In the genomic region with DNA sequence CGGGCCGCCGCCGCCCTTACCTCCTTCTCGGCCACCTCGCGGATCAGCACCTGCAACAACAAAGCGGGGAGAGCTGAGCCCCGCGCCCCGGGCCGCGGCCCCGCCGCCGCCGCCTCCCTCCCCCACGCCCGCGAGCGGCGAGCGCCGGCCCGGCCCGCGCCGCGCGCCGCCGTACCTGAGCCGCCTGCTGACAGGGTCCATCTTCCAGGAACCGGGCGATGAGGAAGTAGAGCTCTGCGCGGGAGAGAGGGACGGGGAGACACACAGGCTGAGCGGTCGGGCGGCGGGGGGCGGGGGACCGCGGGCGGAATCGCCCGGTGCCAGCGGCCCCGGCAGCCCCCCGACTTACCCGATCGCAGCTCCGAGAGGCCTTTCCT, we compare ENCODE assay signal across 8 cellular contexts. TPM values are rescaled to one million over a fixed set of nuclear protein-coding genes. Genes with fewer than 3 reads are reported as not detected.
DNase-seq lines count a peak whose midpoint lies in the region; ATAC-seq and TF ChIP-seq lines count a peak whose summit lies in the region.

No MANE protein-coding gene starts in this region.

- peak overlapping the region; percentile 96 for H3K4me3 Mint-ChIP-seq in activated CD4-positive, alpha-beta T cell treated with anti-CD3 and anti-CD28 coated beads, Interleukin-2, amount 10 ng/mL, durations not matched to agents 24 days and 14 days

- no peak for DNase-seq in activated CD4-positive, alpha-beta T cell treated with anti-CD3 and anti-CD28 coated beads, Interleukin-2, amount 10 ng/mL, durations not matched to agents 24 days and 14 days
- DNase-seq in activated CD4-positive, alpha-beta T cell treated with anti-CD3 and anti-CD28 coated beads for 1 hour, result no peak
- peak; percentile 52 for DNase-seq in WERI-Rb-1
- DNase-seq in foreskin fibroblast, result no peak
- DNase-seq in pons (ENCODE audit: low spot score), result peak; percentile 29
- DNase-seq in ecto neural progenitor cell (ENCODE audit: low spot score), result no peak

- H3K4me3 ChIP-seq in WERI-Rb-1 (ENCODE audit: low read depth, low read length), result peak overlapping the region; percentile 82
- peak overlapping the region; percentile 74 to 79 for H3K4me3 ChIP-seq in foreskin fibroblast (ENCODE audit: low read depth in 1 of 2, low read length in 2 of 2)

- no peaks in the 10 kb centered on the region for H3K27me3 ChIP-seq in WERI-Rb-1 (ENCODE audit: insufficient read depth, low read depth, severe bottlenecking)

- no peaks in the 10 kb centered on the region for H3K9me3 Mint-ChIP-seq in activated CD4-positive, alpha-beta T cell treated with anti-CD3 and anti-CD28 coated beads, Interleukin-2, amount 10 ng/mL, durations not matched to agents 24 days and 14 days

- ATAC-seq in GM21825 (IDR thresholded peaks at IDR 0.05; ENCODE audit: unreplicated experiment), result peak; percentile 27

- peak overlapping the region; percentile 85 for H3K27ac ChIP-seq in KOPT-K1 (ENCODE audit: low read depth, low read length, poor library complexity, severe bottlenecking)
- peak overlapping the region; percentile 99 for H3K27ac ChIP-seq in WERI-Rb-1

- peak overlapping the region; percentile 96 for H3K27ac Mint-ChIP-seq in activated CD4-positive, alpha-beta T cell treated with anti-CD3 and anti-CD28 coated beads, Interleukin-2, amount 10 ng/mL, durations not matched to agents 24 days and 14 days

- H3K27me3 Mint-ChIP-seq in activated CD4-positive, alpha-beta T cell treated with anti-CD3 and anti-CD28 coated beads, Interleukin-2, amount 10 ng/mL, durations not matched to agents 24 days and 14 days, result peaks cover 14% of the 10 kb centered on the region

- H3K36me3 ChIP-seq in KOPT-K1 (ENCODE audit: insufficient read depth, low read length) (peaks cover 13% of the 10 kb centered on the region; the same call in 1 of the 2 replicates), WERI-Rb-1 (peaks cover 6% of the 10 kb centered on the region)

- peaks cover 34% of the 10 kb centered on the region for H3K4me1 Mint-ChIP-seq in activated CD4-positive, alpha-beta T cell treated with anti-CD3 and anti-CD28 coated beads, Interleukin-2, amount 10 ng/mL, durations not matched to agents 24 days and 14 days

- peaks cover 15% of the 10 kb centered on the region for H3K36me3 Mint-ChIP-seq in activated CD4-positive, alpha-beta T cell treated with anti-CD3 and anti-CD28 coated beads, Interleukin-2, amount 10 ng/mL, durations not matched to agents 24 days and 14 days (ENCODE audit: low read depth)

- no peaks in the 10 kb centered on the region for H3K9me3 ChIP-seq in KOPT-K1 (ENCODE audit: insufficient read depth, low read length, poor library complexity, severe bottlenecking)
- no peaks in the 10 kb centered on the region for H3K9me3 ChIP-seq in WERI-Rb-1 (ENCODE audit: severe bottlenecking)

- intact Hi-C loops in activated CD4-positive, alpha-beta T cell treated with anti-CD3 and anti-CD28 coated beads, Interleukin-2, amount 10 ng/mL, durations not matched to agents 24 days and 14 days (cut with micrococcal nuclease), result loop anchor here (1.0 to 10.0 kb wide), 8 partner anchors 15 to 1029 kb away; partner anchors contain the start of genes BCKDHB, HMGN3, IRAK1BP1 and LCA5

- TF ChIP-seq CTCF in WERI-Rb-1 (IDR thresholded peaks at IDR 0.05; ENCODE audit: low read depth, low read length) (no peak), foreskin fibroblast (IDR thresholded peaks at IDR 0.05; ENCODE audit: low read depth, low read length) (no peak)

RNA-seq across cellular contexts. Expression of gene PHIP, which starts 0.4 kb away (rescaled TPM):
- 33.9 and 34.1 TPM in 2 replicates for total RNA-seq in activated CD4-positive, alpha-beta T cell treated with anti-CD3 and anti-CD28 coated beads, Interleukin-2, amount 10 ng/mL, durations not matched to agents 24 days and 14 days

Comparison
In these comparisons a context has a peak if more than half of its experiments do, and no peak if none do; other contexts are left out.
1. DNase-seq: peak in WERI-Rb-1 (single experiment) and pons (single experiment); none in activated CD4-positive, alpha-beta T cell treated with anti-CD3 and anti-CD28 coated beads, Interleukin-2, amount 10 ng/mL, durations not matched to agents 24 days and 14 days (single experiment), activated CD4-positive, alpha-beta T cell treated with anti-CD3 and anti-CD28 coated beads for 1 hour (single experiment), foreskin fibroblast (0 of 2) and ecto neural progenitor cell (single experiment).